Comparison of ENCODE assay signal across 8 cellular contexts in genomic region chr10:70664702-70665195, GRCh38. TPM values are rescaled to one million over a fixed set of nuclear protein-coding genes. Genes with fewer than 3 reads are reported as not detected.
A peak's percentile ranks its signal among the peaks of the same experiment; 100 is the strongest.
DNase-seq lines count a peak whose midpoint lies in the region; ATAC-seq and TF ChIP-seq lines count a peak whose summit lies in the region.

No MANE protein-coding gene starts in this region.

- peak overlapping the region; percentile 91 for H3K27ac Mint-ChIP-seq in osteocyte (ENCODE audit: unreplicated experiment)
- peak overlapping the region in 1 of 2 donors; percentile 62 for H3K27ac Mint-ChIP-seq in effector memory CD8-positive, alpha-beta T cell

- no peak for TF ChIP-seq CTCF in epithelial cell of esophagus (IDR thresholded peaks at IDR 0.05; ENCODE audit: insufficient read depth, low read depth, low read length, missing control alignments)
- TF ChIP-seq CTCF in osteocyte (IDR thresholded peaks at IDR 0.05) = no peak

- no peaks in the 10 kb centered on the region for H3K36me3 Mint-ChIP-seq in osteocyte (ENCODE audit: unreplicated experiment)
- no peaks in the 10 kb centered on the region for H3K36me3 Mint-ChIP-seq in effector memory CD8-positive, alpha-beta T cell (ENCODE audit: insufficient read depth)

- H3K4me1 Mint-ChIP-seq in osteocyte (ENCODE audit: unreplicated experiment) = peaks cover 26% of the 10 kb centered on the region
- peaks cover 0 to 9% of the 10 kb centered on the region in 2 donors for H3K4me1 Mint-ChIP-seq in effector memory CD8-positive, alpha-beta T cell (ENCODE audit: low read depth in 2 of 2)

- H3K4me3 Mint-ChIP-seq in osteocyte (ENCODE audit: unreplicated experiment) = no peak overlapping the region
- H3K4me3 Mint-ChIP-seq in effector memory CD8-positive, alpha-beta T cell = no peak overlapping the region

- peak; percentile 99 for DNase-seq in EL
- DNase-seq in NCI-H2227 treated with DMSO at 0.1 percent for 48 hours (lab: John Stamatoyannopoulos, UW) = peak; percentile 6
- peak; percentile 78 for DNase-seq in epithelial cell of esophagus (ENCODE audit: low read depth)
- DNase-seq in osteocyte (ENCODE audit: extremely low spot score, unreplicated experiment) = no peak
- no peak for DNase-seq in effector memory CD8-positive, alpha-beta T cell
- DNase-seq in DMS153 (lab: John Stamatoyannopoulos, UW) = no peak

- no peak overlapping the region for H3K4me3 ChIP-seq in epithelial cell of esophagus (ENCODE audit: low read length)

- ATAC-seq in HG03159 (IDR thresholded peaks at IDR 0.05; ENCODE audit: unreplicated experiment) (no peak), GM21723 (IDR thresholded peaks at IDR 0.05; ENCODE audit: unreplicated experiment) (no peak)
- ATAC-seq in effector memory CD8-positive, alpha-beta T cell (replicated peaks) = no peak

- peaks cover 3% of the 10 kb centered on the region for H3K27me3 Mint-ChIP-seq in osteocyte (ENCODE audit: unreplicated experiment)
- peaks cover 16 to 22% of the 10 kb centered on the region in 2 donors for H3K27me3 Mint-ChIP-seq in effector memory CD8-positive, alpha-beta T cell

- no peaks in the 10 kb centered on the region for H3K9me3 Mint-ChIP-seq in osteocyte (ENCODE audit: unreplicated experiment)
- no peaks in the 10 kb centered on the region for H3K9me3 Mint-ChIP-seq in effector memory CD8-positive, alpha-beta T cell

RNA-seq across cellular contexts. Expression of gene ADAMTS14, which starts 7.6 kb away (rescaled TPM):
- 3.8 and 4.1 TPM in 2 replicates for total RNA-seq in osteocyte

Comparison
In these comparisons a context has a peak if more than half of its experiments do, and no peak if none do; other contexts are left out.
1. DNase-seq: peak in EL (single experiment), NCI-H2227 treated with DMSO at 0.1 percent for 48 hours (single experiment) and epithelial cell of esophagus (single experiment); none in osteocyte (single experiment), effector memory CD8-positive, alpha-beta T cell (0 of 3) and DMS153 (single experiment).